1 cellular context compared by ENCODE assay signal in the genomic region with DNA sequence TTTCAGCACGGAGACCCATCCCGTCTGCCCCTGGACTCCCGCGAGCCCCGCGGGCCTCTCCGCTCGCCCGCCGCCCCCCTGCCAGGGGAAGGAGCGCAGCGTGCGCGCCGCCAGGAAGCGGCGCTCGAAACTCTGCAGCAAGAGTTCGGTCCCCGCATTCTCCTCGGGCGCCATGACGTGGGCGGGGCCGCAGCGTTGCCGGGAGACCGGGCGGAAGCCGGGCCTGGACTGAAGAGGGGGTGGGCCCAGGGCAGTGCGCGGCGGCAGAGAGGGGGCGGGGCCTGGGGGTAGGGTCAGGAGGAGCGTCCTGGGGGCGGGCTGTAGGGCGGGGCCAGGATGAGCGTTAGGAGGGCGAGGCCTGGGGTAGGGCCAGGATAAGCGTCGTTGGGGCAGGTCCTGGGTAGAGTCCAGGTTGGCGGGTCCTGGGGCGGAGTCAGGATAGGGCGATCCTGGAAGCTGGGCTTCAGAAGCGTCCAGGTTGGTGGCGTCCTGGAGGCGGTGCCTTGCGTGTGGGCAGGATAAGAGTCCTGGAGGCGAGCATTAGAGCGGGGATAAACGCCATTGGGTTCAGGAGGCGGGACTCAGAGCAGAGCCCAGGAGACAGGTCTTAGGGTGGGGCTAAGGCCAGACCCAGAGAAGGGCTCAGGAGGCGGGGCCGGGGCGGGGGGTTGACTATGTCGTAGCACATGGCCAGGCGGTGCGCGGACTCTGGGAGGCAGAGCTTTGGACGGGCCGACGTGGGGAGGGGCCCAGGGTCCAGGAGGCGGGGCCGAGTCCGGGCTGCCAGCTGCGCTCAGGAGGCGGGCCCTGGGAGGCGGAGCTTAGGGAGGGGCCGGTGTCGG.
TF ChIP-seq lines count a peak whose summit lies in the region.
"Not testable (repeated sequence)": the region's sequence is repeated elsewhere in the genome, so short reads cannot be mapped to it uniquely, and the experiment has no call there.

No MANE protein-coding gene starts in this region.

TF ChIP-seq in HepG2, 621 proteins besides CTCF, POLR2A, EP300 and RAD21 (continued from another document):
- TF ChIP-seq SALL1 (CRISPR knock-in tag; IDR thresholded peaks at IDR 0.05) (peak; percentile 4; the same call in 1 of the 2 replicates), DR1 (CRISPR knock-in tag; IDR thresholded peaks at IDR 0.05) (peak; percentile 50), POLR2G (IDR thresholded peaks at IDR 0.05; ENCODE audit: low read depth, low read length) (0 out of 2 replicates have a peak, but pooled peaks have one; percentile 48), MEIS1 (CRISPR knock-in tag; IDR thresholded peaks at IDR 0.05; ENCODE audit: borderline replicate concordance) (peak; percentile 50; the same call in 1 of the 2 replicates), MAZ (CRISPR knock-in tag; IDR thresholded peaks at IDR 0.05; ENCODE audit: low read depth) (peak; percentile 62), TARDBP (CRISPR knock-in tag; IDR thresholded peaks at IDR 0.05) (0 out of 2 replicates have a peak, but pooled peaks have one; percentile 32), MYC (CRISPR knock-in tag; IDR thresholded peaks at IDR 0.05; ENCODE audit: borderline replicate concordance) (0 out of 2 replicates have a peak, but pooled peaks have one; percentile 44), TAF1 (CRISPR knock-in tag; IDR thresholded peaks at IDR 0.05) (peak; percentile 65), RFX3 (CRISPR knock-in tag; IDR thresholded peaks at IDR 0.05) (peak; percentile 66), YY1 (IDR thresholded peaks at IDR 0.05; ENCODE audit: insufficient read depth, insufficient replicate concordance, low read depth, low read length) (peak; percentile 83), MXI1 (IDR thresholded peaks at IDR 0.05; ENCODE audit: borderline replicate concordance, low read depth, low read length) (peak; percentile 54; the same call in 1 of the 3 replicates), NFYB (CRISPR knock-in tag; IDR thresholded peaks at IDR 0.05) (peak; percentile 37; the same call in 1 of the 2 replicates), ZNF430 (CRISPR knock-in tag; IDR thresholded peaks at IDR 0.05) (peak; percentile 42; the same call in 1 of the 2 replicates), POLR2AphosphoS5 (IDR thresholded peaks at IDR 0.05; ENCODE audit: low read depth, low read length) (peak; percentile 58), SPEN (CRISPR knock-in tag; IDR thresholded peaks at IDR 0.05; ENCODE audit: low read depth) (peak; percentile 31; the same call in 1 of the 2 replicates), DMAP1 (CRISPR knock-in tag; IDR thresholded peaks at IDR 0.05) (peak; percentile 73), RBFOX2 (IDR thresholded peaks at IDR 0.05; ENCODE audit: low read depth, low read length) (peak; percentile 65)
- TF ChIP-seq, protein P1, sequence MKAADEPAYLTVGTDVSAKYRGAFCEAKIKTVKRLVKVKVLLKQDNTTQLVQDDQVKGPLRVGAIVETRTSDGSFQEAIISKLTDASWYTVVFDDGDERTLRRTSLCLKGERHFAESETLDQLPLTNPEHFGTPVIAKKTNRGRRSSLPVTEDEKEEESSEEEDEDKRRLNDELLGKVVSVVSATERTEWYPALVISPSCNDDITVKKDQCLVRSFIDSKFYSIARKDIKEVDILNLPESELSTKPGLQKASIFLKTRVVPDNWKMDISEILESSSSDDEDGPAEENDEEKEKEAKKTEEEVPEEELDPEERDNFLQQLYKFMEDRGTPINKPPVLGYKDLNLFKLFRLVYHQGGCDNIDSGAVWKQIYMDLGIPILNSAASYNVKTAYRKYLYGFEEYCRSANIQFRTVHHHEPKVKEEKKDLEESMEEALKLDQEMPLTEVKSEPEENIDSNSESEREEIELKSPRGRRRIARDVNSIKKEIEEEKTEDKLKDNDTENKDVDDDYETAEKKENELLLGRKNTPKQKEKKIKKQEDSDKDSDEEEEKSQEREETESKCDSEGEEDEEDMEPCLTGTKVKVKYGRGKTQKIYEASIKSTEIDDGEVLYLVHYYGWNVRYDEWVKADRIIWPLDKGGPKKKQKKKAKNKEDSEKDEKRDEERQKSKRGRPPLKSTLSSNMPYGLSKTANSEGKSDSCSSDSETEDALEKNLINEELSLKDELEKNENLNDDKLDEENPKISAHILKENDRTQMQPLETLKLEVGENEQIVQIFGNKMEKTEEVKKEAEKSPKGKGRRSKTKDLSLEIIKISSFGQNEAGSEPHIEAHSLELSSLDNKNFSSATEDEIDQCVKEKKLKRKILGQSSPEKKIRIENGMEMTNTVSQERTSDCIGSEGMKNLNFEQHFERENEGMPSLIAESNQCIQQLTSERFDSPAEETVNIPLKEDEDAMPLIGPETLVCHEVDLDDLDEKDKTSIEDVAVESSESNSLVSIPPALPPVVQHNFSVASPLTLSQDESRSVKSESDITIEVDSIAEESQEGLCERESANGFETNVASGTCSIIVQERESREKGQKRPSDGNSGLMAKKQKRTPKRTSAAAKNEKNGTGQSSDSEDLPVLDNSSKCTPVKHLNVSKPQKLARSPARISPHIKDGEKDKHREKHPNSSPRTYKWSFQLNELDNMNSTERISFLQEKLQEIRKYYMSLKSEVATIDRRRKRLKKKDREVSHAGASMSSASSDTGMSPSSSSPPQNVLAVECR (CRISPR knock-in tag; IDR thresholded peaks at IDR 0.05; ENCODE audit: borderline replicate concordance) = peak; percentile 80; the same call in 1 of the 2 replicates
- TF ChIP-seq, protein P2, sequence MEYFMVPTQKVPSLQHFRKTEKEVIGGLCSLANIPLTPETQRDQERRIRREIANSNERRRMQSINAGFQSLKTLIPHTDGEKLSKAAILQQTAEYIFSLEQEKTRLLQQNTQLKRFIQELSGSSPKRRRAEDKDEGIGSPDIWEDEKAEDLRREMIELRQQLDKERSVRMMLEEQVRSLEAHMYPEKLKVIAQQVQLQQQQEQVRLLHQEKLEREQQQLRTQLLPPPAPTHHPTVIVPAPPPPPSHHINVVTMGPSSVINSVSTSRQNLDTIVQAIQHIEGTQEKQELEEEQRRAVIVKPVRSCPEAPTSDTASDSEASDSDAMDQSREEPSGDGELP (IDR thresholded peaks at IDR 0.05; ENCODE audit: borderline replicate concordance, low read depth) = peak; percentile 58; the same call in 1 of the 2 replicates
- TF ChIP-seq, protein P3, sequence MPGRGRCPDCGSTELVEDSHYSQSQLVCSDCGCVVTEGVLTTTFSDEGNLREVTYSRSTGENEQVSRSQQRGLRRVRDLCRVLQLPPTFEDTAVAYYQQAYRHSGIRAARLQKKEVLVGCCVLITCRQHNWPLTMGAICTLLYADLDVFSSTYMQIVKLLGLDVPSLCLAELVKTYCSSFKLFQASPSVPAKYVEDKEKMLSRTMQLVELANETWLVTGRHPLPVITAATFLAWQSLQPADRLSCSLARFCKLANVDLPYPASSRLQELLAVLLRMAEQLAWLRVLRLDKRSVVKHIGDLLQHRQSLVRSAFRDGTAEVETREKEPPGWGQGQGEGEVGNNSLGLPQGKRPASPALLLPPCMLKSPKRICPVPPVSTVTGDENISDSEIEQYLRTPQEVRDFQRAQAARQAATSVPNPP (CRISPR knock-in tag; IDR thresholded peaks at IDR 0.05) = peak; percentile 12; the same call in 1 of the 2 replicates
- TF ChIP-seq MAZ (IDR thresholded peaks at IDR 0.05; ENCODE audit: borderline replicate concordance, low read depth, low read length) = not testable (repeated sequence)
- TF ChIP-seq, protein P4, sequence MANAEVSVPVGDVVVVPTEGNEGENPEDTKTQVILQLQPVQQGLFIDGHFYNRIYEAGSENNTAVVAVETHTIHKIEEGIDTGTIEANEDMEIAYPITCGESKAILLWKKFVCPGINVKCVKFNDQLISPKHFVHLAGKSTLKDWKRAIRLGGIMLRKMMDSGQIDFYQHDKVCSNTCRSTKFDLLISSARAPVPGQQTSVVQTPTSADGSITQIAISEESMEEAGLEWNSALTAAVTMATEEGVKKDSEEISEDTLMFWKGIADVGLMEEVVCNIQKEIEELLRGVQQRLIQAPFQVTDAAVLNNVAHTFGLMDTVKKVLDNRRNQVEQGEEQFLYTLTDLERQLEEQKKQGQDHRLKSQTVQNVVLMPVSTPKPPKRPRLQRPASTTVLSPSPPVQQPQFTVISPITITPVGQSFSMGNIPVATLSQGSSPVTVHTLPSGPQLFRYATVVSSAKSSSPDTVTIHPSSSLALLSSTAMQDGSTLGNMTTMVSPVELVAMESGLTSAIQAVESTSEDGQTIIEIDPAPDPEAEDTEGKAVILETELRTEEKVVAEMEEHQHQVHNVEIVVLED (CRISPR knock-in tag; IDR thresholded peaks at IDR 0.05; ENCODE audit: borderline replicate concordance) = peak; percentile 63
- TF ChIP-seq, protein P5, sequence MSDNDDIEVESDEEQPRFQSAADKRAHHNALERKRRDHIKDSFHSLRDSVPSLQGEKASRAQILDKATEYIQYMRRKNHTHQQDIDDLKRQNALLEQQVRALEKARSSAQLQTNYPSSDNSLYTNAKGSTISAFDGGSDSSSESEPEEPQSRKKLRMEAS (IDR thresholded peaks at IDR 0.05) = peak; percentile 72
TF ChIP-seq in HepG2: peak in this region for 66; not testable (repeated sequence) for 555.
